8 cellular contexts compared by ENCODE assay signal in genomic region chr17:80826955-80827645, GRCh38.
DNase-seq lines count a peak whose midpoint lies in the region; ATAC-seq, FAIRE-seq and TF ChIP-seq lines count a peak whose summit lies in the region.

No MANE protein-coding gene starts in this region.

- H2AK5ac ChIP-seq in H1 (ENCODE audit: low read depth, low read length) = no peak overlapping the region

- H2BK5ac ChIP-seq in H1 (ENCODE audit: low read depth, low read length) = peak overlapping the region; percentile 84

- TF ChIP-seq RAD21 in H1 (IDR thresholded peaks at IDR 0.05 in 1 of 2, conservative IDR thresholded peaks at IDR 0.05 in 1 of 2; ENCODE audit: low read depth in 2 of 2, low read length in 2 of 2) = no peak

- WGBS in H1 (ENCODE audit: extremely low coverage in 1 of 2, insufficient coverage in 1 of 2, insufficient read length in 1 of 2, insufficient replicate concordance in 2 of 2, low coverage in 1 of 2, low lambda C conversion rate in 2 of 2, missing lambda C conversion rate in 1 of 2), 2 experiments = 65% methylated on average over 19 of the region's 20 CpGs; no CpG with 5 or more reads in 1 of the 2 experiments
- 65% methylated on average over 16 of the region's 20 CpGs for WGBS in esophagus muscularis mucosa

- H2AFZ ChIP-seq in H1 (ENCODE audit: low read length) = no peak overlapping the region

- FAIRE-seq in GM19239 (lab: Jason Lieb, UNC) (peak; percentile 58), H1 (lab: Jason Lieb, UNC) (no peak), D721Med (lab: Jason Lieb, UNC) (no peak)

- no peak overlapping the region for H3K9ac ChIP-seq in H1 (replicated peaks in 1 of 4; ENCODE audit: extremely low read depth in 1 of 4, low read depth in 3 of 4, low read length in 3 of 4)

- H3K23me2 ChIP-seq in H1 (ENCODE audit: low read depth, low read length) = no peaks in the 10 kb centered on the region

- peaks cover 0 to 6% of the 10 kb centered on the region in 2 experiments for H4K20me1 ChIP-seq in H1 (replicated peaks in 1 of 2; ENCODE audit: control insufficient read depth in 1 of 2, insufficient read depth in 2 of 2, low read length in 2 of 2)

- intact Hi-C loops in mucosa of descending colon (cut with DNase I, micrococcal nuclease) (no loop called here), esophagus muscularis mucosa (cut with DNase I) (no loop called here)

- no peak overlapping the region for H3K4me3 ChIP-seq in H1 (ENCODE audit: extremely low read depth in 1 of 4, insufficient read depth in 2 of 4, low read depth in 3 of 4, low read length in 4 of 4)
- no peak overlapping the region for H3K4me3 ChIP-seq in mucosa of descending colon
- no peak overlapping the region for H3K4me3 ChIP-seq in esophagus muscularis mucosa

- H4K91ac ChIP-seq in H1 (replicated peaks; ENCODE audit: insufficient read length, low read length) = peak overlapping the region; percentile 79

- TF ChIP-seq CTCF in H1 (IDR thresholded peaks at IDR 0.05; ENCODE audit: control extremely low read depth in 1 of 3, insufficient read depth in 1 of 3, low read depth in 1 of 3, low read length in 3 of 3) (no peak), mucosa of descending colon (IDR thresholded peaks at IDR 0.05) (no peak), esophagus muscularis mucosa (IDR thresholded peaks at IDR 0.05) (no peak), D721Med (IDR thresholded peaks at IDR 0.05; ENCODE audit: insufficient read depth, missing control alignments) (no peak)

- H3K18ac ChIP-seq in H1 (ENCODE audit: extremely low read depth, low read length) = peak overlapping the region; percentile 71

- H3K4ac ChIP-seq in H1 (replicated peaks; ENCODE audit: insufficient read length, low read depth, low read length) = peak overlapping the region; percentile 81

- peak overlapping the region; percentile 73; the same call in 1 of the 2 replicates for H2BK20ac ChIP-seq in H1 (ENCODE audit: low read length)

- no peaks in the 10 kb centered on the region for H3K27me3 ChIP-seq in H1 (replicated peaks in 1 of 4; ENCODE audit: control insufficient read depth in 3 of 4, extremely low read depth in 1 of 4, insufficient read depth in 3 of 4, low read length in 3 of 4)
- H3K27me3 ChIP-seq in esophagus muscularis mucosa = no peaks in the 10 kb centered on the region

- H2BK120ac ChIP-seq in H1 (replicated peaks; ENCODE audit: low read depth, low read length) = peak overlapping the region; percentile 48

- H2BK15ac ChIP-seq in H1 (ENCODE audit: low read length) = 0 out of 2 replicates have a peak overlapping the region, but pooled peaks have one; percentile 84

- TF ChIP-seq POLR2A in H1 (IDR thresholded peaks at IDR 0.05; ENCODE audit: control extremely low read depth in 1 of 2, low read depth in 2 of 2, low read length in 2 of 2) (no peak), esophagus muscularis mucosa (IDR thresholded peaks at IDR 0.05; ENCODE audit: low read depth) (no peak)

- H4K5ac ChIP-seq in H1 (ENCODE audit: insufficient read length, low read depth, low read length) = no peak overlapping the region

- CTCF ChIA-PET in H1 (lab: Charles Lee; ENCODE audit: partially characterized antibody) = interaction anchor here (0.8 to 2.1 kb wide), 11 partner anchors 11 to 159 kb away, joined by 3 to 8 read pairs (median 3); no protein-coding TSS in a partner anchor

- peak overlapping the region; percentile 89; the same call in 1 of the 2 replicates for H2BK12ac ChIP-seq in H1 (ENCODE audit: low read depth, low read length)

- ATAC-seq in mucosa of descending colon = peak; percentile 23
- ATAC-seq in HG03378 (IDR thresholded peaks at IDR 0.05; ENCODE audit: unreplicated experiment) = no peak

- H3K4me2 ChIP-seq in H1 (ENCODE audit: insufficient read depth in 1 of 2, low read depth in 2 of 2, low read length in 2 of 2) = peak overlapping the region; percentile 38 to 56; a peak in 3 of 4 replicates

- DNase-seq in GM19239 (ENCODE audit: insufficient read length, low spot score) (no peak), RPMI7951 (ENCODE audit: low read depth) (peak; percentile 97), H1 (ENCODE audit: low read depth in 1 of 2, low spot score in 2 of 2) (no peak), mucosa of descending colon (no peak), esophagus muscularis mucosa (ENCODE audit: extremely low spot score) (no peak), D721Med (ENCODE audit: insufficient read length, low spot score) (no peak), SKM-1 treated with dmso at 0.1 percent for 144 hours (lab: John Stamatoyannopoulos, UW; ENCODE audit: unreplicated experiment) (no peak)

- no peak overlapping the region for H3K23ac ChIP-seq in H1 (ENCODE audit: insufficient read length)

- H3K27ac ChIP-seq in H1 (ENCODE audit: low read depth, low read length) (no peak overlapping the region), esophagus muscularis mucosa (replicated peaks in 1 of 4) (peak overlapping the region in 2 of 4 donors; percentile 20 to 48)

- no peak overlapping the region for H4K8ac ChIP-seq in H1 (ENCODE audit: extremely low read depth, insufficient read depth, low read length)

- no peak overlapping the region for H3K14ac ChIP-seq in H1 (ENCODE audit: insufficient read length)

- no peaks in the 10 kb centered on the region for H3K79me1 ChIP-seq in H1 (ENCODE audit: low read depth, low read length)

- H3K9me3 ChIP-seq in H1 (ENCODE audit: insufficient read depth in 2 of 2, low read depth in 1 of 2, low read length in 1 of 2) (no peaks in the 10 kb centered on the region), mucosa of descending colon (no peaks in the 10 kb centered on the region), esophagus muscularis mucosa (no peaks in the 10 kb centered on the region)

- POLR2A ChIA-PET in H1 (lab: Charles Lee; ENCODE audit: partially characterized antibody) = interaction anchor here (0.9 to 3.4 kb wide), 7 partner anchors 10 to 72 kb away, joined by 3 to 9 read pairs (median 4); no protein-coding TSS in a partner anchor

- TF ChIP-seq EP300 in H1 (IDR thresholded peaks at IDR 0.05; ENCODE audit: borderline replicate concordance in 1 of 2, low read depth in 2 of 2, low read length in 2 of 2) (no peak), esophagus muscularis mucosa (IDR thresholded peaks at IDR 0.05) (no peak)

- H3K36me3 ChIP-seq in H1 (ENCODE audit: control insufficient read depth in 2 of 4, insufficient read depth in 4 of 4, low read length in 3 of 4) (peaks cover 0 to 2% (median 0%) of the 10 kb centered on the region in 4 experiments; a peak in 1 of 8 replicates), mucosa of descending colon (ENCODE audit: low read depth) (no peaks in the 10 kb centered on the region), esophagus muscularis mucosa (peaks cover 0 to 58% (median 40%) of the 10 kb centered on the region in 4 donors)

- peaks cover 15 to 31% (median 19%) of the 10 kb centered on the region in 4 experiments for H3K4me1 ChIP-seq in H1 (replicated peaks in 1 of 4; ENCODE audit: control insufficient read depth in 3 of 4, insufficient read depth in 4 of 4, low read length in 3 of 4)
- peaks cover 1% of the 10 kb centered on the region for H3K4me1 ChIP-seq in mucosa of descending colon (ENCODE audit: low read depth)
- H3K4me1 ChIP-seq in esophagus muscularis mucosa = peaks cover 1 to 20% (median 13%) of the 10 kb centered on the region in 4 donors

- H3K79me2 ChIP-seq in H1 (ENCODE audit: control insufficient read depth in 1 of 2, insufficient read depth in 2 of 2, low read length in 2 of 2) = no peaks in the 10 kb centered on the region

- H3K56ac ChIP-seq in H1 (replicated peaks; ENCODE audit: insufficient read length, low read depth, low read length) = no peak overlapping the region

TF ChIP-seq in H1, 55 proteins besides CTCF, POLR2A, EP300 and RAD21:
- TF ChIP-seq MAX (IDR thresholded peaks at IDR 0.05) (0 out of 2 replicates have a peak, but pooled peaks have one; percentile 26), ATF3 (IDR thresholded peaks at IDR 0.05; ENCODE audit: insufficient read depth, low read depth, low read length) (no peak), POU5F1 (IDR thresholded peaks at IDR 0.05; ENCODE audit: low read depth, low read length) (no peak)
